1 cellular context compared by ENCODE assay signal in the genomic region with DNA sequence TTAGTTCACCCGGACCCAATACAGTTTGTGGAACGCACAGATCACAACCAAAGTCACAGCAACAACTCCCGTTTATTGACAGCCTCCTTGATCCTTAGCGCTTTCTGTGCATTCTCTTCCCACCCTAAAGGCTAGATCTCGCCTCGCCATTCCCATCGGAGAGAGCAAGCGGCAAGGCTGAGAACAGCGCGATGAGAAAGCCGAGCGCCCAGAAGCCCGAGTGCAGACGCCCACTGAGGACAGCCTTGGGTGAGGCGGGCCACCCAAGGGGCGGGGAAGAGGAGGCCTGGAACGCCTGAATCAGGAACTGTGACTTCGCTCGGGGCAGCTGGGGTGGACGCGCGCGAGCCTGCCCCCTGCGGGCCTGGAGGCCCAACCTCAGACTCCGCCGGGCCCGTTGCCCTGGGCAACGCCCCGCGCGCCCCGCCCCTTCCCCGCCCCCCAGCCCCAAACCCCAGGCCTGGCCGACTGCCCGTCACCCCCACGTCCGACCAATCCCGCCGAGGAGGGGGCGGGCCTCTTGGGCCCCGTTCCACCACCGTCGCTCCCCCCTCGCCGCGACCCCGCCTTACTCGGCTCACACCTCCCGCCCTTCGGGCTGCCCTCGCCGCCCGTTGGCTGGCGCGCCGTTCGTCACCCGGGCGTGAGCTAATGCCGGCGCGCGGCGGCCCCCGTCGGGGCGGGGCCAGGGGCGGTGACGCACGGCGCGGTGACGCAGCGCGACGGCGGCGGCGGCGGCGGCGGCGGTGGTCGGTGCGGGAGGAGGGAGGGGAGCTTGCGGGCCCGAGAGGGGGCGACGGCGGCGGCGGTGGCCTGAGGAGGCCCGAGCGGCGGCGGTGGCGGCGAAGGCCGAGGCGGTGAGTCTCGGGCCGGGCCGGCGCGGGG.
TF ChIP-seq lines count a peak whose summit lies in the region.

A gene with protein sequence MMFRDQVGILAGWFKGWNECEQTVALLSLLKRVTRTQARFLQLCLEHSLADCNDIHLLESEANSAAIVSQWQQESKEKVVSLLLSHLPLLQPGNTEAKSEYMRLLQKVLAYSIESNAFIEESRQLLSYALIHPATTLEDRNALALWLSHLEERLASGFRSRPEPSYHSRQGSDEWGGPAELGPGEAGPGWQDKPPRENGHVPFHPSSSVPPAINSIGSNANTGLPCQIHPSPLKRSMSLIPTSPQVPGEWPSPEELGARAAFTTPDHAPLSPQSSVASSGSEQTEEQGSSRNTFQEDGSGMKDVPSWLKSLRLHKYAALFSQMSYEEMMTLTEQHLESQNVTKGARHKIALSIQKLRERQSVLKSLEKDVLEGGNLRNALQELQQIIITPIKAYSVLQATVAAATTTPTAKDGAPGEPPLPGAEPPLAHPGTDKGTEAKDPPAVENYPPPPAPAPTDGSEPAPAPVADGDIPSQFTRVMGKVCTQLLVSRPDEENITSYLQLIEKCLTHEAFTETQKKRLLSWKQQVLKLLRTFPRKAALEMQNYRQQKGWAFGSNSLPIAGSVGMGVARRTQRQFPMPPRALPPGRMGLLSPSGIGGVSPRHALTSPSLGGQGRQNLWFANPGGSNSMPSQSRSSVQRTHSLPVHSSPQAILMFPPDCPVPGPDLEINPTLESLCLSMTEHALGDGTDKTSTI (plus strand): TSS at position 702 of the 885 bp plus-strand sequence. CDS start 14,473 bp downstream, outside the sequence.

TF ChIP-seq in K562, 482 proteins besides CTCF, POLR2A, EP300 and RAD21 (continued from another document and continues in another):
- TF ChIP-seq, protein P1, sequence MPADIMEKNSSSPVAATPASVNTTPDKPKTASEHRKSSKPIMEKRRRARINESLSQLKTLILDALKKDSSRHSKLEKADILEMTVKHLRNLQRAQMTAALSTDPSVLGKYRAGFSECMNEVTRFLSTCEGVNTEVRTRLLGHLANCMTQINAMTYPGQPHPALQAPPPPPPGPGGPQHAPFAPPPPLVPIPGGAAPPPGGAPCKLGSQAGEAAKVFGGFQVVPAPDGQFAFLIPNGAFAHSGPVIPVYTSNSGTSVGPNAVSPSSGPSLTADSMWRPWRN (IDR thresholded peaks at IDR 0.05; ENCODE audit: low read depth) = no peak
- TF ChIP-seq CAMTA2 (CRISPR knock-in tag; conservative IDR thresholded peaks at IDR 0.05) = no peak
- no peak for TF ChIP-seq BACH1 (tag; IDR thresholded peaks at IDR 0.05)
- TF ChIP-seq MAZ (CRISPR knock-in tag; conservative IDR thresholded peaks at IDR 0.05 in 1 of 2, IDR thresholded peaks at IDR 0.05 in 1 of 2) = peak; percentile 84 to 95; a peak in 3 of 4 replicates
- TF ChIP-seq, protein P2, sequence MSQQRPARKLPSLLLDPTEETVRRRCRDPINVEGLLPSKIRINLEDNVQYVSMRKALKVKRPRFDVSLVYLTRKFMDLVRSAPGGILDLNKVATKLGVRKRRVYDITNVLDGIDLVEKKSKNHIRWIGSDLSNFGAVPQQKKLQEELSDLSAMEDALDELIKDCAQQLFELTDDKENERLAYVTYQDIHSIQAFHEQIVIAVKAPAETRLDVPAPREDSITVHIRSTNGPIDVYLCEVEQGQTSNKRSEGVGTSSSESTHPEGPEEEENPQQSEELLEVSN (IDR thresholded peaks at IDR 0.05; ENCODE audit: borderline replicate concordance in 1 of 2, extremely low read depth in 1 of 2, insufficient read depth in 1 of 2, insufficient read length in 1 of 2, low read depth in 1 of 2, low read length in 1 of 2, poor library complexity in 1 of 2, severe bottlenecking in 1 of 2) = peak in 1 of 2 experiments; percentile 46
- peak; percentile 54 for TF ChIP-seq TEAD4 (IDR thresholded peaks at IDR 0.05; ENCODE audit: low read length)
- TF ChIP-seq TEAD4 (CRISPR knock-in tag; IDR thresholded peaks at IDR 0.05; ENCODE audit: borderline replicate concordance) = no peak
- peak; percentile 80 for TF ChIP-seq C11orf30 (IDR thresholded peaks at IDR 0.05; ENCODE audit: low read depth)
- TF ChIP-seq MCM7 (IDR thresholded peaks at IDR 0.05) = no peak
- TF ChIP-seq ELF1 (tag; IDR thresholded peaks at IDR 0.05) = peak; percentile 89
- TF ChIP-seq, protein P3, sequence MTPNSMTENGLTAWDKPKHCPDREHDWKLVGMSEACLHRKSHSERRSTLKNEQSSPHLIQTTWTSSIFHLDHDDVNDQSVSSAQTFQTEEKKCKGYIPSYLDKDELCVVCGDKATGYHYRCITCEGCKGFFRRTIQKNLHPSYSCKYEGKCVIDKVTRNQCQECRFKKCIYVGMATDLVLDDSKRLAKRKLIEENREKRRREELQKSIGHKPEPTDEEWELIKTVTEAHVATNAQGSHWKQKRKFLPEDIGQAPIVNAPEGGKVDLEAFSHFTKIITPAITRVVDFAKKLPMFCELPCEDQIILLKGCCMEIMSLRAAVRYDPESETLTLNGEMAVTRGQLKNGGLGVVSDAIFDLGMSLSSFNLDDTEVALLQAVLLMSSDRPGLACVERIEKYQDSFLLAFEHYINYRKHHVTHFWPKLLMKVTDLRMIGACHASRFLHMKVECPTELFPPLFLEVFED (CRISPR knock-in tag; conservative IDR thresholded peaks at IDR 0.05) = no peak
- TF ChIP-seq, protein P4, sequence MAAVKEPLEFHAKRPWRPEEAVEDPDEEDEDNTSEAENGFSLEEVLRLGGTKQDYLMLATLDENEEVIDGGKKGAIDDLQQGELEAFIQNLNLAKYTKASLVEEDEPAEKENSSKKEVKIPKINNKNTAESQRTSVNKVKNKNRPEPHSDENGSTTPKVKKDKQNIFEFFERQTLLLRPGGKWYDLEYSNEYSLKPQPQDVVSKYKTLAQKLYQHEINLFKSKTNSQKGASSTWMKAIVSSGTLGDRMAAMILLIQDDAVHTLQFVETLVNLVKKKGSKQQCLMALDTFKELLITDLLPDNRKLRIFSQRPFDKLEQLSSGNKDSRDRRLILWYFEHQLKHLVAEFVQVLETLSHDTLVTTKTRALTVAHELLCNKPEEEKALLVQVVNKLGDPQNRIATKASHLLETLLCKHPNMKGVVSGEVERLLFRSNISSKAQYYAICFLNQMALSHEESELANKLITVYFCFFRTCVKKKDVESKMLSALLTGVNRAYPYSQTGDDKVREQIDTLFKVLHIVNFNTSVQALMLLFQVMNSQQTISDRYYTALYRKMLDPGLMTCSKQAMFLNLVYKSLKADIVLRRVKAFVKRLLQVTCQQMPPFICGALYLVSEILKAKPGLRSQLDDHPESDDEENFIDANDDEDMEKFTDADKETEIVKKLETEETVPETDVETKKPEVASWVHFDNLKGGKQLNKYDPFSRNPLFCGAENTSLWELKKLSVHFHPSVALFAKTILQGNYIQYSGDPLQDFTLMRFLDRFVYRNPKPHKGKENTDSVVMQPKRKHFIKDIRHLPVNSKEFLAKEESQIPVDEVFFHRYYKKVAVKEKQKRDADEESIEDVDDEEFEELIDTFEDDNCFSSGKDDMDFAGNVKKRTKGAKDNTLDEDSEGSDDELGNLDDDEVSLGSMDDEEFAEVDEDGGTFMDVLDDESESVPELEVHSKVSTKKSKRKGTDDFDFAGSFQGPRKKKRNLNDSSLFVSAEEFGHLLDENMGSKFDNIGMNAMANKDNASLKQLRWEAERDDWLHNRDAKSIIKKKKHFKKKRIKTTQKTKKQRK (IDR thresholded peaks at IDR 0.05; ENCODE audit: borderline replicate concordance, low read depth, low read length) = peak; percentile 37; the same call in 1 of the 2 replicates
- TF ChIP-seq MYNN (IDR thresholded peaks at IDR 0.05) = no peak
- no peak for TF ChIP-seq MYNN (CRISPR knock-in tag; IDR thresholded peaks at IDR 0.05)
- no peak for TF ChIP-seq SMARCB1 (IDR thresholded peaks at IDR 0.05; ENCODE audit: insufficient read length, low read depth)
- no peak for TF ChIP-seq SRSF3 (IDR thresholded peaks at IDR 0.05; ENCODE audit: insufficient read depth, low read length)
- 0 out of 2 replicates have a peak, but pooled peaks have one; percentile 36 for TF ChIP-seq ETV1 (tag; conservative IDR thresholded peaks at IDR 0.05; ENCODE audit: low read depth)
- TF ChIP-seq, protein P5, sequence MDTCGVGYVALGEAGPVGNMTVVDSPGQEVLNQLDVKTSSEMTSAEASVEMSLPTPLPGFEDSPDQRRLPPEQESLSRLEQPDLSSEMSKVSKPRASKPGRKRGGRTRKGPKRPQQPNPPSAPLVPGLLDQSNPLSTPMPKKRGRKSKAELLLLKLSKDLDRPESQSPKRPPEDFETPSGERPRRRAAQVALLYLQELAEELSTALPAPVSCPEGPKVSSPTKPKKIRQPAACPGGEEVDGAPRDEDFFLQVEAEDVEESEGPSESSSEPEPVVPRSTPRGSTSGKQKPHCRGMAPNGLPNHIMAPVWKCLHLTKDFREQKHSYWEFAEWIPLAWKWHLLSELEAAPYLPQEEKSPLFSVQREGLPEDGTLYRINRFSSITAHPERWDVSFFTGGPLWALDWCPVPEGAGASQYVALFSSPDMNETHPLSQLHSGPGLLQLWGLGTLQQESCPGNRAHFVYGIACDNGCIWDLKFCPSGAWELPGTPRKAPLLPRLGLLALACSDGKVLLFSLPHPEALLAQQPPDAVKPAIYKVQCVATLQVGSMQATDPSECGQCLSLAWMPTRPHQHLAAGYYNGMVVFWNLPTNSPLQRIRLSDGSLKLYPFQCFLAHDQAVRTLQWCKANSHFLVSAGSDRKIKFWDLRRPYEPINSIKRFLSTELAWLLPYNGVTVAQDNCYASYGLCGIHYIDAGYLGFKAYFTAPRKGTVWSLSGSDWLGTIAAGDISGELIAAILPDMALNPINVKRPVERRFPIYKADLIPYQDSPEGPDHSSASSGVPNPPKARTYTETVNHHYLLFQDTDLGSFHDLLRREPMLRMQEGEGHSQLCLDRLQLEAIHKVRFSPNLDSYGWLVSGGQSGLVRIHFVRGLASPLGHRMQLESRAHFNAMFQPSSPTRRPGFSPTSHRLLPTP (IDR thresholded peaks at IDR 0.05; ENCODE audit: borderline replicate concordance, extremely low read depth, insufficient read length) = no peak
- no peak for TF ChIP-seq ZNF57 (CRISPR knock-in tag; IDR thresholded peaks at IDR 0.05)
- no peak for TF ChIP-seq SMARCA5 (IDR thresholded peaks at IDR 0.05)
- no peak for TF ChIP-seq ZNF707 (CRISPR knock-in tag; conservative IDR thresholded peaks at IDR 0.05)
- TF ChIP-seq LEF1 (IDR thresholded peaks at IDR 0.05) = no peak
- TF ChIP-seq, protein P6, sequence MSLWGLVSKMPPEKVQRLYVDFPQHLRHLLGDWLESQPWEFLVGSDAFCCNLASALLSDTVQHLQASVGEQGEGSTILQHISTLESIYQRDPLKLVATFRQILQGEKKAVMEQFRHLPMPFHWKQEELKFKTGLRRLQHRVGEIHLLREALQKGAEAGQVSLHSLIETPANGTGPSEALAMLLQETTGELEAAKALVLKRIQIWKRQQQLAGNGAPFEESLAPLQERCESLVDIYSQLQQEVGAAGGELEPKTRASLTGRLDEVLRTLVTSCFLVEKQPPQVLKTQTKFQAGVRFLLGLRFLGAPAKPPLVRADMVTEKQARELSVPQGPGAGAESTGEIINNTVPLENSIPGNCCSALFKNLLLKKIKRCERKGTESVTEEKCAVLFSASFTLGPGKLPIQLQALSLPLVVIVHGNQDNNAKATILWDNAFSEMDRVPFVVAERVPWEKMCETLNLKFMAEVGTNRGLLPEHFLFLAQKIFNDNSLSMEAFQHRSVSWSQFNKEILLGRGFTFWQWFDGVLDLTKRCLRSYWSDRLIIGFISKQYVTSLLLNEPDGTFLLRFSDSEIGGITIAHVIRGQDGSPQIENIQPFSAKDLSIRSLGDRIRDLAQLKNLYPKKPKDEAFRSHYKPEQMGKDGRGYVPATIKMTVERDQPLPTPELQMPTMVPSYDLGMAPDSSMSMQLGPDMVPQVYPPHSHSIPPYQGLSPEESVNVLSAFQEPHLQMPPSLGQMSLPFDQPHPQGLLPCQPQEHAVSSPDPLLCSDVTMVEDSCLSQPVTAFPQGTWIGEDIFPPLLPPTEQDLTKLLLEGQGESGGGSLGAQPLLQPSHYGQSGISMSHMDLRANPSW (CRISPR knock-in tag; IDR thresholded peaks at IDR 0.05) = no peak
- TF ChIP-seq FOS (IDR thresholded peaks at IDR 0.05; ENCODE audit: extremely low read depth, insufficient read length) = peak; percentile 77
- TF ChIP-seq, protein P7, sequence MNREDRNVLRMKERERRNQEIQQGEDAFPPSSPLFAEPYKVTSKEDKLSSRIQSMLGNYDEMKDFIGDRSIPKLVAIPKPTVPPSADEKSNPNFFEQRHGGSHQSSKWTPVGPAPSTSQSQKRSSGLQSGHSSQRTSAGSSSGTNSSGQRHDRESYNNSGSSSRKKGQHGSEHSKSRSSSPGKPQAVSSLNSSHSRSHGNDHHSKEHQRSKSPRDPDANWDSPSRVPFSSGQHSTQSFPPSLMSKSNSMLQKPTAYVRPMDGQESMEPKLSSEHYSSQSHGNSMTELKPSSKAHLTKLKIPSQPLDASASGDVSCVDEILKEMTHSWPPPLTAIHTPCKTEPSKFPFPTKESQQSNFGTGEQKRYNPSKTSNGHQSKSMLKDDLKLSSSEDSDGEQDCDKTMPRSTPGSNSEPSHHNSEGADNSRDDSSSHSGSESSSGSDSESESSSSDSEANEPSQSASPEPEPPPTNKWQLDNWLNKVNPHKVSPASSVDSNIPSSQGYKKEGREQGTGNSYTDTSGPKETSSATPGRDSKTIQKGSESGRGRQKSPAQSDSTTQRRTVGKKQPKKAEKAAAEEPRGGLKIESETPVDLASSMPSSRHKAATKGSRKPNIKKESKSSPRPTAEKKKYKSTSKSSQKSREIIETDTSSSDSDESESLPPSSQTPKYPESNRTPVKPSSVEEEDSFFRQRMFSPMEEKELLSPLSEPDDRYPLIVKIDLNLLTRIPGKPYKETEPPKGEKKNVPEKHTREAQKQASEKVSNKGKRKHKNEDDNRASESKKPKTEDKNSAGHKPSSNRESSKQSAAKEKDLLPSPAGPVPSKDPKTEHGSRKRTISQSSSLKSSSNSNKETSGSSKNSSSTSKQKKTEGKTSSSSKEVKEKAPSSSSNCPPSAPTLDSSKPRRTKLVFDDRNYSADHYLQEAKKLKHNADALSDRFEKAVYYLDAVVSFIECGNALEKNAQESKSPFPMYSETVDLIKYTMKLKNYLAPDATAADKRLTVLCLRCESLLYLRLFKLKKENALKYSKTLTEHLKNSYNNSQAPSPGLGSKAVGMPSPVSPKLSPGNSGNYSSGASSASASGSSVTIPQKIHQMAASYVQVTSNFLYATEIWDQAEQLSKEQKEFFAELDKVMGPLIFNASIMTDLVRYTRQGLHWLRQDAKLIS (CRISPR knock-in tag; IDR thresholded peaks at IDR 0.05) = no peak
- TF ChIP-seq ILF3 (IDR thresholded peaks at IDR 0.05; ENCODE audit: borderline replicate concordance) = no peak
- no peak for TF ChIP-seq RBM15 (IDR thresholded peaks at IDR 0.05; ENCODE audit: insufficient read depth, low read length)
- TF ChIP-seq, protein P8, sequence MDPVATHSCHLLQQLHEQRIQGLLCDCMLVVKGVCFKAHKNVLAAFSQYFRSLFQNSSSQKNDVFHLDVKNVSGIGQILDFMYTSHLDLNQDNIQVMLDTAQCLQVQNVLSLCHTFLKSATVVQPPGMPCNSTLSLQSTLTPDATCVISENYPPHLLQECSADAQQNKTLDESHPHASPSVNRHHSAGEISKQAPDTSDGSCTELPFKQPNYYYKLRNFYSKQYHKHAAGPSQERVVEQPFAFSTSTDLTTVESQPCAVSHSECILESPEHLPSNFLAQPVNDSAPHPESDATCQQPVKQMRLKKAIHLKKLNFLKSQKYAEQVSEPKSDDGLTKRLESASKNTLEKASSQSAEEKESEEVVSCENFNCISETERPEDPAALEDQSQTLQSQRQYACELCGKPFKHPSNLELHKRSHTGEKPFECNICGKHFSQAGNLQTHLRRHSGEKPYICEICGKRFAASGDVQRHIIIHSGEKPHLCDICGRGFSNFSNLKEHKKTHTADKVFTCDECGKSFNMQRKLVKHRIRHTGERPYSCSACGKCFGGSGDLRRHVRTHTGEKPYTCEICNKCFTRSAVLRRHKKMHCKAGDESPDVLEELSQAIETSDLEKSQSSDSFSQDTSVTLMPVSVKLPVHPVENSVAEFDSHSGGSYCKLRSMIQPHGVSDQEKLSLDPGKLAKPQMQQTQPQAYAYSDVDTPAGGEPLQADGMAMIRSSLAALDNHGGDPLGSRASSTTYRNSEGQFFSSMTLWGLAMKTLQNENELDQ (CRISPR knock-in tag; IDR thresholded peaks at IDR 0.05; ENCODE audit: borderline replicate concordance) = no peak
- peak; percentile 24 to 87; a peak in 1 of 4 replicates for TF ChIP-seq TEAD1 (CRISPR knock-in tag; IDR thresholded peaks at IDR 0.05)
